Comparison of ENCODE assay signal across 15 cellular contexts in the genomic region with DNA sequence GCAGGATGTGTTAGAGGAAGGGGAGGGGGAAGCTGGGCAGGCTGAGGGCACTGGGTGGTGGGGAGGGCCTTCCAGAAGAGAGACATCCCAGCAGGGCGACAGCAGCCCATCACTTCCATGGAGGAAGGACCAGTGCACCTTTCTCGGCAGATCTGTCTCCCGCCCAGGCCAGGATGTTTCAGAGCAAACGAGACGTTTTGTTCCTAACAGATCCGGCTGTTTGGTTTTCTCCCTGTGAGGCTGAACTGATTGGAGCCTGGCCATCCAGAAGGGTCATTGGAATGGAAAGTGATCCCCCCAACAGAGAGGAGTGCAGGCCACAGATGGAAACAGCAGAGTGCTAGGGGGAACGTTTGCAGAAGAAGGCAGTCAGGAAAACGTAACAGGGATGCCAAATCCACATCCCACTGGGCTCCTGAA.
"Had no signal": no experiment of that assay in that cellular context is flagged by ENCODE, and none has a peak within 500 bp of the region (broad histone marks: within the 10 kb centered on the region; RNA-seq: fewer than 3 reads in every experiment).

No MANE protein-coding gene starts in this region.

- H3K36me3 Mint-ChIP-seq: natural killer cell treated with Interleukin-12 subunit alpha and Interleukin-12 subunit beta and Interleukin-15 and Interleukin-18, amount 100 ng/mL, for 72 hours; T-cell had no signal

- H3K9me3 Mint-ChIP-seq: activated CD4-positive, alpha-beta T cell treated with anti-CD3 and anti-CD28 coated beads, Interleukin-2, amount 10 ng/mL, durations not matched to agents 24 days and 14 days; activated naive CD4-positive, alpha-beta T cell treated with anti-CD3 and anti-CD28 coated beads for 36 hours; activated T-helper 17 cell treated with anti-CD3 and anti-CD28 coated beads, Interleukin-2, amount 50 U/mL, for 72 hours; natural killer cell treated with Interleukin-12 subunit alpha and Interleukin-12 subunit beta and Interleukin-15 and Interleukin-18, amount 100 ng/mL, for 72 hours; T-cell had no signal

- H3K4me3 Mint-ChIP-seq: activated CD4-positive, alpha-beta T cell treated with anti-CD3 and anti-CD28 coated beads, Interleukin-2, amount 10 ng/mL, durations not matched to agents 24 days and 14 days; activated naive CD4-positive, alpha-beta T cell treated with anti-CD3 and anti-CD28 coated beads for 36 hours; activated T-helper 17 cell treated with anti-CD3 and anti-CD28 coated beads, Interleukin-2, amount 50 U/mL, for 72 hours; natural killer cell treated with Interleukin-12 subunit alpha and Interleukin-12 subunit beta and Interleukin-15 and Interleukin-18, amount 100 ng/mL, for 72 hours; T-cell had no signal

- H3K27me3 ChIP-seq: brain microvascular endothelial cell, dorsolateral prefrontal cortex, heart left ventricle, sigmoid colon had no signal

- H3K27ac Mint-ChIP-seq: activated CD4-positive, alpha-beta T cell treated with anti-CD3 and anti-CD28 coated beads, Interleukin-2, amount 10 ng/mL, durations not matched to agents 24 days and 14 days; activated naive CD4-positive, alpha-beta T cell treated with anti-CD3 and anti-CD28 coated beads for 36 hours; activated T-helper 17 cell treated with anti-CD3 and anti-CD28 coated beads, Interleukin-2, amount 50 U/mL, for 72 hours; natural killer cell treated with Interleukin-12 subunit alpha and Interleukin-12 subunit beta and Interleukin-15 and Interleukin-18, amount 100 ng/mL, for 72 hours; T-cell had no signal

- DNase-seq: activated CD4-positive, alpha-beta T cell treated with anti-CD3 and anti-CD28 coated beads, Interleukin-2, amount 10 ng/mL, durations not matched to agents 24 days and 14 days; activated CD8-positive, alpha-beta memory T cell treated with anti-CD3 and anti-CD28 coated beads for 24 hours; activated naive CD4-positive, alpha-beta T cell treated with anti-CD3 and anti-CD28 coated beads for 36 hours; activated T-cell treated with anti-CD3 and anti-CD28 coated beads for 4 hours; occipital lobe; sigmoid colon; stimulated activated CD4-positive, alpha-beta T cell treated with anti-CD3 and anti-CD28 coated beads, Interleukin-2, amount 100 ng/mL, for 48 hours; stimulated activated naive CD4-positive, alpha-beta T cell treated with Interleukin-2 at 50 U/mL for 16 hours; T-cell had no signal

- H3K9me3 ChIP-seq: heart left ventricle, sigmoid colon had no signal

- H3K4me1 Mint-ChIP-seq: activated CD4-positive, alpha-beta T cell treated with anti-CD3 and anti-CD28 coated beads, Interleukin-2, amount 10 ng/mL, durations not matched to agents 24 days and 14 days; activated T-helper 17 cell treated with anti-CD3 and anti-CD28 coated beads, Interleukin-2, amount 50 U/mL, for 72 hours; T-cell had no signal

- H3K4me3 ChIP-seq: dorsolateral prefrontal cortex, heart left ventricle, sigmoid colon had no signal

- H3K36me3 ChIP-seq: brain microvascular endothelial cell had no signal

- ATAC-seq: activated T-helper 17 cell treated with anti-CD3 and anti-CD28 coated beads, Interleukin-2, amount 50 U/mL, for 72 hours; esophagus mucosa; heart left ventricle; natural killer cell treated with Interleukin-12 subunit alpha and Interleukin-12 subunit beta and Interleukin-15 and Interleukin-18, amount 100 ng/mL, for 72 hours; T-cell had no signal

- H3K27ac ChIP-seq: dorsolateral prefrontal cortex, heart left ventricle had no signal
